Comparison of ENCODE assay signal across 8 cellular contexts in genomic region chr17:81142301-81143199, GRCh38. TPM values are rescaled to one million over a fixed set of nuclear protein-coding genes. Genes with fewer than 3 reads are reported as not detected.
DNase-seq lines count a peak whose midpoint lies in the region; ATAC-seq, FAIRE-seq and TF ChIP-seq lines count a peak whose summit lies in the region.

No MANE protein-coding gene starts in this region.

- no peaks in the 10 kb centered on the region for H4K20me1 ChIP-seq in Karpas-422 (ENCODE audit: insufficient read depth, low read depth, low read length)

- no peaks in the 10 kb centered on the region for H3K79me2 ChIP-seq in Karpas-422 (ENCODE audit: low read length)

- intact Hi-C loops in Caco-2 (cut with micrococcal nuclease; ENCODE audit: unreplicated experiment): loop anchor here (1.0 kb wide), 3 partner anchors 47 to 97 kb away; partner anchors contain the start of genes NDUFAF8 and TEPSIN
- intact Hi-C loops in activated T-helper 2 cell treated with anti-CD3 and anti-CD28 coated beads, Interferon-gamma antibody, Interleukin-2, Interleukin-4, amounts not matched to agents 10 μg/mL and 5 μg/mL and 100 μg/mL, durations not matched to agents 14 hours and 24 hours and 36 hours (cut with micrococcal nuclease): loop anchor here (5.0 kb wide), 1 partner anchor 100 kb away; no protein-coding TSS in a partner anchor
- intact Hi-C loops in tibial artery (cut with DNase I; ENCODE audit: low total_unique reads): loop anchor here (2.0 kb wide), 1 partner anchor 98 kb away; no protein-coding TSS in a partner anchor

- BruUV-seq in Caco-2 (replicated peaks; lab: Mats Ljungman, UMichigan): no TSS peak

- H3K4me3 ChIP-seq in Caco-2 (ENCODE audit: low read depth, low read length): no peak overlapping the region
- H3K4me3 ChIP-seq in Karpas-422 (ENCODE audit: low read length): no peak overlapping the region
- H3K4me3 ChIP-seq in foreskin fibroblast (ENCODE audit: low read depth in 1 of 2, low read length in 2 of 2): no peak overlapping the region
- no peak overlapping the region for H3K4me3 ChIP-seq in tibial artery

- H2AFZ ChIP-seq in Karpas-422 (ENCODE audit: low read length): no peak overlapping the region

- no peaks in the 10 kb centered on the region for H3K9me3 Mint-ChIP-seq in Caco-2 (ENCODE audit: unreplicated experiment)
- peaks cover 16% of the 10 kb centered on the region for H3K9me3 Mint-ChIP-seq in activated T-helper 2 cell treated with anti-CD3 and anti-CD28 coated beads, Interferon-gamma antibody, Interleukin-2, Interleukin-4, amounts not matched to agents 10 μg/mL and 5 μg/mL and 100 μg/mL, durations not matched to agents 14 hours and 24 hours and 36 hours

- CTCF ChIA-PET in Caco-2 (lab: Charles Lee): interaction anchor here (0.7 to 1.8 kb wide), 12 partner anchors 9 to 252 kb away, joined by 3 to 16 read pairs (median 4); partner anchors contain the start of genes BAHCC1, NDUFAF8 and TEPSIN

- no peak overlapping the region for H3K4me3 Mint-ChIP-seq in Caco-2 (ENCODE audit: unreplicated experiment)
- H3K4me3 Mint-ChIP-seq in activated T-helper 2 cell treated with anti-CD3 and anti-CD28 coated beads, Interferon-gamma antibody, Interleukin-2, Interleukin-4, amounts not matched to agents 10 μg/mL and 5 μg/mL and 100 μg/mL, durations not matched to agents 14 hours and 24 hours and 36 hours (ENCODE audit: low read depth): no peak overlapping the region

- H3K27me3 ChIP-seq in Caco-2 (replicated peaks; ENCODE audit: control insufficient read depth, insufficient read depth, low read length): no peaks in the 10 kb centered on the region
- H3K27me3 ChIP-seq in Karpas-422 (ENCODE audit: low read length): no peaks in the 10 kb centered on the region
- peaks cover 0 to 13% of the 10 kb centered on the region in 2 donors for H3K27me3 ChIP-seq in tibial artery

- H3K27ac ChIP-seq in Karpas-422 (ENCODE audit: low read length) (no peak overlapping the region), tibial artery (no peak overlapping the region)

- peak; percentile 88 to 90 for DNase-seq in Caco-2
- peak; percentile 86 for DNase-seq in Karpas-422
- peak; percentile 54 for DNase-seq in RCC 7860 (ENCODE audit: low spot score)
- DNase-seq in activated T-helper 2 cell treated with anti-CD3 and anti-CD28 coated beads, Interferon-gamma antibody, Interleukin-2, Interleukin-4, amounts not matched to agents 10 μg/mL and 5 μg/mL and 100 μg/mL, durations not matched to agents 14 hours and 24 hours and 36 hours (ENCODE audit: low spot score): peak; percentile 43
- DNase-seq in foreskin fibroblast: peak; percentile 57 to 87
- DNase-seq in occipital lobe (lab: John Stamatoyannopoulos, UW): peak; percentile 40
- DNase-seq in tibial artery: peak; percentile 75 to 86

- ATAC-seq in HG03439 (IDR thresholded peaks at IDR 0.05; ENCODE audit: unreplicated experiment): no peak

- H3K9me3 ChIP-seq in Caco-2 (peaks cover 11% of the 10 kb centered on the region), Karpas-422 (ENCODE audit: low read length) (peaks cover 3% of the 10 kb centered on the region; the same call in 1 of the 2 replicates), tibial artery (no peaks in the 10 kb centered on the region)

- H3K27ac Mint-ChIP-seq in Caco-2 (ENCODE audit: unreplicated experiment): no peak overlapping the region
- no peak overlapping the region for H3K27ac Mint-ChIP-seq in activated T-helper 2 cell treated with anti-CD3 and anti-CD28 coated beads, Interferon-gamma antibody, Interleukin-2, Interleukin-4, amounts not matched to agents 10 μg/mL and 5 μg/mL and 100 μg/mL, durations not matched to agents 14 hours and 24 hours and 36 hours

- H3K9ac ChIP-seq in Karpas-422 (ENCODE audit: low read length): no peak overlapping the region

- H3K4me1 ChIP-seq in Caco-2: peaks cover 6% of the 10 kb centered on the region
- H3K4me1 ChIP-seq in Karpas-422 (ENCODE audit: low read length): no peaks in the 10 kb centered on the region
- peaks cover 0 to 10% (median 4%) of the 10 kb centered on the region in 4 donors for H3K4me1 ChIP-seq in tibial artery

- POLR2A ChIA-PET in Caco-2 (lab: Charles Lee): interaction anchor here (0.5 kb wide), 1 partner anchor 32 kb away, joined by 3 read pairs; no protein-coding TSS in a partner anchor

- FAIRE-seq in RCC 7860 (lab: Jason Lieb, UNC): no peak

- H3K36me3 ChIP-seq in Caco-2 (ENCODE audit: control insufficient read depth, insufficient read depth, low read length) (no peaks in the 10 kb centered on the region), Karpas-422 (ENCODE audit: insufficient read depth, low read length) (no peaks in the 10 kb centered on the region), tibial artery (no peaks in the 10 kb centered on the region)

- H3K4me2 ChIP-seq in Karpas-422 (ENCODE audit: low read depth, low read length, poor library complexity, severe bottlenecking): no peak overlapping the region

- no peaks in the 10 kb centered on the region for H3K9me2 ChIP-seq in Karpas-422 (replicated peaks; ENCODE audit: insufficient read depth, low read length)

- H3K27me3 Mint-ChIP-seq in Caco-2 (ENCODE audit: insufficient read depth, unreplicated experiment): no peaks in the 10 kb centered on the region
- no peaks in the 10 kb centered on the region for H3K27me3 Mint-ChIP-seq in activated T-helper 2 cell treated with anti-CD3 and anti-CD28 coated beads, Interferon-gamma antibody, Interleukin-2, Interleukin-4, amounts not matched to agents 10 μg/mL and 5 μg/mL and 100 μg/mL, durations not matched to agents 14 hours and 24 hours and 36 hours (ENCODE audit: low read depth)

- H3K36me3 Mint-ChIP-seq in Caco-2 (ENCODE audit: insufficient read depth, unreplicated experiment): peaks cover 8% of the 10 kb centered on the region
- no peaks in the 10 kb centered on the region for H3K36me3 Mint-ChIP-seq in activated T-helper 2 cell treated with anti-CD3 and anti-CD28 coated beads, Interferon-gamma antibody, Interleukin-2, Interleukin-4, amounts not matched to agents 10 μg/mL and 5 μg/mL and 100 μg/mL, durations not matched to agents 14 hours and 24 hours and 36 hours (ENCODE audit: low read depth)

- TF ChIP-seq CTCF in Caco-2 (IDR thresholded peaks at IDR 0.05; ENCODE audit: insufficient read depth in 1 of 2, low read depth in 1 of 2, low read length in 1 of 2, severe bottlenecking in 1 of 2, unreplicated experiment in 1 of 2): peak; percentile 62 to 81
- TF ChIP-seq CTCF in foreskin fibroblast (IDR thresholded peaks at IDR 0.05; ENCODE audit: low read depth, low read length): peak; percentile 74
- TF ChIP-seq CTCF in tibial artery (IDR thresholded peaks at IDR 0.05): peak; percentile 70 to 72

- H3K4me1 Mint-ChIP-seq in Caco-2 (ENCODE audit: low read depth, unreplicated experiment): no peaks in the 10 kb centered on the region
- H3K4me1 Mint-ChIP-seq in activated T-helper 2 cell treated with anti-CD3 and anti-CD28 coated beads, Interferon-gamma antibody, Interleukin-2, Interleukin-4, amounts not matched to agents 10 μg/mL and 5 μg/mL and 100 μg/mL, durations not matched to agents 14 hours and 24 hours and 36 hours (ENCODE audit: low read depth): no peaks in the 10 kb centered on the region

RNA-seq across cellular contexts. Expression of gene PVALEF, which starts 22.8 kb away (rescaled TPM):
- total RNA-seq in Caco-2 (2022): 0.58 TPM in 1 of 2 replicates, not detected in the other
- not detected in 2 replicates for total RNA-seq in Karpas-422 (2014; rRNA removed; shearing (Covaris generic); ENCODE audit: low replicate concordance)
- total RNA-seq in activated T-helper 2 cell treated with anti-CD3 and anti-CD28 coated beads, Interferon-gamma antibody, Interleukin-2, Interleukin-4, amounts not matched to agents 10 μg/mL and 5 μg/mL and 100 μg/mL, durations not matched to agents 14 hours and 24 hours and 36 hours: not detected in 2 replicates
- not detected for total RNA-seq in occipital lobe

RNA-seq across cellular contexts. Expression of gene AATK, which starts 23.5 kb away (rescaled TPM):
- total RNA-seq in Caco-2 (2022) (26.4 and 26.6 TPM in 2 replicates), occipital lobe (10.1 TPM)
- total RNA-seq in Karpas-422 (2014; rRNA removed; shearing (Covaris generic); ENCODE audit: low replicate concordance): not detected in 2 replicates
- total RNA-seq in activated T-helper 2 cell treated with anti-CD3 and anti-CD28 coated beads, Interferon-gamma antibody, Interleukin-2, Interleukin-4, amounts not matched to agents 10 μg/mL and 5 μg/mL and 100 μg/mL, durations not matched to agents 14 hours and 24 hours and 36 hours: 0.48 and 0.89 TPM in 2 replicates
